ENCODE assay signal across 1 cellular context in genomic region chr6:63572733-63573139, GRCh38.
TF ChIP-seq lines count a peak whose summit lies in the region.

No MANE protein-coding gene starts in this region.

TF ChIP-seq in HepG2, 621 proteins besides CTCF, POLR2A, EP300 and RAD21 (continued from another document):
- no peak for TF ChIP-seq FOXP4 (CRISPR knock-in tag; IDR thresholded peaks at IDR 0.05)
- no peak; the same call in 1 of the 2 replicates for TF ChIP-seq ZSCAN21 (CRISPR knock-in tag; IDR thresholded peaks at IDR 0.05; ENCODE audit: borderline replicate concordance)
- no peak for TF ChIP-seq ZSCAN20 (CRISPR knock-in tag; IDR thresholded peaks at IDR 0.05; ENCODE audit: borderline replicate concordance)
- TF ChIP-seq DNMT1 (CRISPR knock-in tag; IDR thresholded peaks at IDR 0.05) = no peak
TF ChIP-seq in HepG2: peak in this region for 78.
